Comparison of ENCODE assay signal across 19 cellular contexts in the genomic region with DNA sequence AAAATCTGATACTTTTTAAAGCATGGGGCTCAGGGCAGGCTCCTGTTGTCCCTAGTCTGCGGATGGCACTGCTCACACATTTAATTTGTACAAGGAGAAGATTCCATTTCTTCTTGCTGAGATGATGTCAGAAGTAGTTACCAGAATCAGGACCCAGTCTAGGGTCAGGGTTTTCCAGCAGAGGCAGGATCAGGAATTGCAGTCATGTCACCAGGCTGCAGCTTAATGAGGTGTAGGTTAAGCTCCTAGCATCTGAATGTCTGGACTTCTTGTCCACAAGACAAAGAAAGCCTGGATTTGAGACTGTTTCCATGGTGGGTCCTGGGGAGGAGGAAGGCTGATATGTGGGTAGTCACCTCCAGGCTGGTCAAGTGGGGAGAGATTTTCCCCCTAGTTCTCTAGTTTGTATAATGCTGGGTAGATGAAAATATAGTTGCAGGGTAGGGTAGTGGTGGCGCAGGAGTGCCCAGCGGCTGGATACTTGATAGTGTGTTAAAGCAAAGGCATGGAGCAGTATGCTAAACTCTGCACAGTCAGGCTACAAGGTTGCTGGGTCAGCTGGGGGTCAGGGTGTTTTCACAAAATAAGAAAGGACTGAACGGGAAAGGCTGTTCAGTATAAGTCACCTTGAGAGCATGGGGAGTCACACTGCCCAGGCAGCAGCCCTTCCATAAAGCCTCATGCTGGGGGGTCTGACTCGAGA.
"Had no signal": no experiment of that assay in that cellular context is flagged by ENCODE, and none has a peak within 500 bp of the region (broad histone marks: within the 10 kb centered on the region; RNA-seq: fewer than 3 reads in every experiment).

No MANE protein-coding gene starts in this region.

- ATAC-seq: effector memory CD8-positive, alpha-beta T cell; left lobe of liver; naive thymus-derived CD4-positive, alpha-beta T cell; pancreas; stimulated activated effector memory CD8-positive, alpha-beta T cell treated with anti-CD3 and anti-CD28 coated beads, Interleukin-12 subunit alpha, Interleukin-12 subunit beta, amount 100 ng/mL, for 72 hours; stimulated activated naive CD8-positive, alpha-beta T cell treated with anti-CD3 and anti-CD28 coated beads, Interleukin-15, Interleukin-2, amounts not matched to agents 100 U/mL and 50 U/mL, for 24 hours had no signal

- DNase-seq: cerebellar nuclear complex; cortex of kidney; effector memory CD8-positive, alpha-beta T cell; head of caudate nucleus; mesenchymal stem cell; naive thymus-derived CD4-positive, alpha-beta T cell; pancreas; sigmoid colon; stimulated activated CD4-positive, alpha-beta T cell treated with anti-CD3 and anti-CD28 coated beads, Interleukin-2, amount 100 ng/mL, for 24 hours; stimulated activated CD4-positive, alpha-beta T cell treated with anti-CD3 and anti-CD28 coated beads, Interleukin-4, amount 100 ng/mL, for 24 hours; stimulated activated naive CD8-positive, alpha-beta T cell treated with anti-CD3 and anti-CD28 coated beads, Interleukin-15, Interleukin-2, amounts not matched to agents 100 U/mL and 50 U/mL, for 24 hours; substantia nigra; testis had no signal

- H3K27me3 Mint-ChIP-seq: effector memory CD8-positive, alpha-beta T cell; naive thymus-derived CD4-positive, alpha-beta T cell had no signal

- H3K27ac ChIP-seq: pancreas, sigmoid colon, testis, tibial artery had no signal

- H3K4me3 ChIP-seq: pancreas, sigmoid colon, testis, tibial artery had no signal

- H3K4me1 ChIP-seq: pancreas, testis, tibial artery had no signal

- H3K9me3 ChIP-seq: pancreas, sigmoid colon, testis, tibial artery had no signal

- H3K9me3 Mint-ChIP-seq: effector memory CD8-positive, alpha-beta T cell; mesothelial cell of epicardium; naive thymus-derived CD4-positive, alpha-beta T cell; nephron; stimulated activated effector memory CD8-positive, alpha-beta T cell treated with anti-CD3 and anti-CD28 coated beads, Interleukin-12 subunit alpha, Interleukin-12 subunit beta, amount 100 ng/mL, for 72 hours; type B pancreatic cell had no signal

- H3K36me3 ChIP-seq: pancreas, sigmoid colon, tibial artery had no signal

- H3K27me3 ChIP-seq: pancreas, sigmoid colon, testis, tibial artery had no signal

- H3K36me3 Mint-ChIP-seq: mesothelial cell of epicardium; naive thymus-derived CD4-positive, alpha-beta T cell; stimulated activated effector memory CD8-positive, alpha-beta T cell treated with anti-CD3 and anti-CD28 coated beads, Interleukin-12 subunit alpha, Interleukin-12 subunit beta, amount 100 ng/mL, for 72 hours; type B pancreatic cell had no signal

- H3K4me3 Mint-ChIP-seq: effector memory CD8-positive, alpha-beta T cell; mesothelial cell of epicardium; naive thymus-derived CD4-positive, alpha-beta T cell; nephron; stimulated activated effector memory CD8-positive, alpha-beta T cell treated with anti-CD3 and anti-CD28 coated beads, Interleukin-12 subunit alpha, Interleukin-12 subunit beta, amount 100 ng/mL, for 72 hours; type B pancreatic cell had no signal

- H3K27ac Mint-ChIP-seq: mesothelial cell of epicardium; nephron; stimulated activated effector memory CD8-positive, alpha-beta T cell treated with anti-CD3 and anti-CD28 coated beads, Interleukin-12 subunit alpha, Interleukin-12 subunit beta, amount 100 ng/mL, for 72 hours; type B pancreatic cell had no signal
